ENCODE assay signal across 8 cellular contexts in the genomic region with DNA sequence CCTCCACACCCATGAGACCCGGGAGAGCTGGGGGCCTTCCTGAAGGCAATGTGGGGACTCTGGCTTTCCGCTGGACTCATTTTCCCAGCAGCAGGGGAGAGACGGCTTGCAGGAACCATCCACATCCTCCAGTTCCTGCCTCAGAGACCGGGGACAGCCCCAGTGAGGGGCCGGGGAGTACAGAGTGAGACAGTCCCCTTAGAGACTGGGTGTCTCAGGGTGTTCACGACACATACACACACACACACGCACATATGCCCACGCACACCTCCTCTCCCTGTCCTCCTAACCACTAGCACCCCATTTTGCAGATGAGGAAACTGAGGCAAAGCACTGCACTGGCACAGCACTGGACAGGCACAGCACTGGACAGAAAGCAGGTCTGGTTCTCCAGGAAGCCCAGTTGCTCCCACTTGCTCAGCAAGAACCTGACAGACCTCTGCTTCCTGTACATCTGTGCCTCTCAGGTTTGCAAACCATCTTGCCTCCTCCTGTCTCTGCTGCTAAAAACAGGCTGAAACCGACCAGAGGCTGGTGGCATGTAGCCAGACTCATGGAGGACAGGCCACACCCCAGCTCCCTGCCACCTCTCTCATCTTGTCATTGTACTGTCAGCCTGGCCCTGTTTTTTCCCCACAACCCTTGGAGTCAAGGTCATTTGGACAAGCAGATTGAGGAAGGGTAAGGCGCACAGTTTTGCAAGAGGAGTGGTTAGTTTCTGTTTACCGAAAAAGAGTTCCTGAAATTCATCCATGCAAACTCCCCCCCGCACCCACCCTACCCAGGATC. TPM values are rescaled to one million over a fixed set of nuclear protein-coding genes. Genes with fewer than 3 reads are reported as not detected.
DNase-seq lines count a peak whose midpoint lies in the region; ATAC-seq, FAIRE-seq and TF ChIP-seq lines count a peak whose summit lies in the region.

No MANE protein-coding gene starts in this region.

- H3K4me1 ChIP-seq in CD8-positive, alpha-beta T cell (ENCODE audit: insufficient read depth, low read length), result peaks cover 93% of the 10 kb centered on the region
- peaks cover 43% of the 10 kb centered on the region for H3K4me1 ChIP-seq in mucosa of stomach (ENCODE audit: control insufficient read depth, insufficient read depth, low read length)

- H3K9me3 Mint-ChIP-seq in CD8-positive, alpha-beta T cell, result no peaks in the 10 kb centered on the region
- H3K9me3 Mint-ChIP-seq in T-helper 1 cell treated with Interleukin-12 subunit alpha and Interleukin-12 subunit beta and Interleukin-4 antibody, amounts not matched to agents 30 μg/mL and 1 μg/mL, for 36 hours, result no peaks in the 10 kb centered on the region

- peak overlapping the region; percentile 38 for H3K9ac ChIP-seq in mucosa of stomach (ENCODE audit: low read length)

- peaks cover 85% of the 10 kb centered on the region for H3K4me1 Mint-ChIP-seq in CD8-positive, alpha-beta T cell (ENCODE audit: low read depth)
- peaks cover 53% of the 10 kb centered on the region for H3K4me1 Mint-ChIP-seq in T-helper 1 cell treated with Interleukin-12 subunit alpha and Interleukin-12 subunit beta and Interleukin-4 antibody, amounts not matched to agents 30 μg/mL and 1 μg/mL, for 36 hours (ENCODE audit: low read depth)

- H3K4me3 Mint-ChIP-seq in CD8-positive, alpha-beta T cell, result peak overlapping the region; percentile 58
- peak overlapping the region; percentile 43 for H3K4me3 Mint-ChIP-seq in T-helper 1 cell treated with Interleukin-12 subunit alpha and Interleukin-12 subunit beta and Interleukin-4 antibody, amounts not matched to agents 30 μg/mL and 1 μg/mL, for 36 hours

- H3K27ac ChIP-seq in CD8-positive, alpha-beta T cell (ENCODE audit: low read depth, low read length), result peak overlapping the region; percentile 75

- H3K27ac Mint-ChIP-seq in CD8-positive, alpha-beta T cell, result peak overlapping the region; percentile 98
- H3K27ac Mint-ChIP-seq in T-helper 1 cell treated with Interleukin-12 subunit alpha and Interleukin-12 subunit beta and Interleukin-4 antibody, amounts not matched to agents 30 μg/mL and 1 μg/mL, for 36 hours, result peak overlapping the region; percentile 92

- H3K36me3 Mint-ChIP-seq in CD8-positive, alpha-beta T cell, result no peaks in the 10 kb centered on the region
- H3K36me3 Mint-ChIP-seq in T-helper 1 cell treated with Interleukin-12 subunit alpha and Interleukin-12 subunit beta and Interleukin-4 antibody, amounts not matched to agents 30 μg/mL and 1 μg/mL, for 36 hours (ENCODE audit: low read depth), result no peaks in the 10 kb centered on the region

- H3K4me3 ChIP-seq in CD8-positive, alpha-beta T cell (ENCODE audit: low read depth, low read length), result peak overlapping the region; percentile 18
- H3K4me3 ChIP-seq in cardiac fibroblast (replicated peaks in 1 of 2; ENCODE audit: low read depth in 2 of 2, low read length in 2 of 2) (no peak overlapping the region), mucosa of stomach (ENCODE audit: low read length) (no peak overlapping the region)

- TF ChIP-seq CTCF in CD8-positive, alpha-beta T cell (IDR thresholded peaks at IDR 0.05), result no peak
- TF ChIP-seq CTCF in cardiac fibroblast (IDR thresholded peaks at IDR 0.05; ENCODE audit: low read depth, low read length), result no peak

- CTCF ChIA-PET in CD8-positive, alpha-beta T cell (lab: Charles Lee), result interaction anchor here (1.2 to 11.3 kb wide), 10 partner anchors 13 to 42 kb away, joined by 3 to 207 read pairs (median 19); a partner anchor contains a TSS

- H3K36me3 ChIP-seq in CD8-positive, alpha-beta T cell (ENCODE audit: insufficient read depth, low read length), result no peaks in the 10 kb centered on the region
- no peaks in the 10 kb centered on the region for H3K36me3 ChIP-seq in mucosa of stomach (ENCODE audit: control insufficient read depth, insufficient read depth, low read length)

- ATAC-seq in CD8-positive, alpha-beta T cell, result peak; percentile 69
- ATAC-seq in GM19452 (IDR thresholded peaks at IDR 0.05; ENCODE audit: unreplicated experiment) (peak; percentile 50), HG03565 (IDR thresholded peaks at IDR 0.05; ENCODE audit: unreplicated experiment) (peak; percentile 36)

- FAIRE-seq in urothelium cell line (lab: Jason Lieb, UNC), result peak; percentile 63

- POLR2A ChIA-PET in CD8-positive, alpha-beta T cell (lab: Charles Lee), result interaction anchor here (0.6 to 10.0 kb wide), 14 partner anchors 9 to 49 kb away, joined by 3 to 162 read pairs (median 6); a partner anchor contains a TSS

- H3K27me3 ChIP-seq in CD8-positive, alpha-beta T cell (ENCODE audit: insufficient read depth, low read length), result no peaks in the 10 kb centered on the region
- H3K27me3 ChIP-seq in mucosa of stomach (ENCODE audit: control insufficient read depth, insufficient read depth, low read length), result no peaks in the 10 kb centered on the region

- H3K27me3 Mint-ChIP-seq in CD8-positive, alpha-beta T cell (ENCODE audit: low read depth), result no peaks in the 10 kb centered on the region
- no peaks in the 10 kb centered on the region for H3K27me3 Mint-ChIP-seq in T-helper 1 cell treated with Interleukin-12 subunit alpha and Interleukin-12 subunit beta and Interleukin-4 antibody, amounts not matched to agents 30 μg/mL and 1 μg/mL, for 36 hours (ENCODE audit: low read depth)

- intact Hi-C loops in CD8-positive, alpha-beta T cell (cut with DNase I, micrococcal nuclease), result loop anchor here (1.0 to 2.0 kb wide), 5 partner anchors 9 to 46 kb away; a partner anchor contains a TSS

- H3K9me3 ChIP-seq in CD8-positive, alpha-beta T cell (ENCODE audit: low read length), result no peaks in the 10 kb centered on the region
- no peaks in the 10 kb centered on the region for H3K9me3 ChIP-seq in mucosa of stomach (ENCODE audit: control insufficient read depth, low read length)

- DNase-seq in CD8-positive, alpha-beta T cell, result peak; percentile 58 to 89 (median 71)
- DNase-seq in cardiac fibroblast (ENCODE audit: low read depth in 2 of 2), result peak; percentile 12 to 47
- peak; percentile 41 for DNase-seq in urothelium cell line (ENCODE audit: low spot score)
- DNase-seq in retina, result no peak

RNA-seq across cellular contexts. Expression of a gene that starts 8.0 kb away (rescaled TPM):
- total RNA-seq in CD8-positive, alpha-beta T cell, result under 1 TPM; 0.14 to 0.33 TPM

RNA-seq across cellular contexts. Expression of a gene that starts 45.7 kb away (rescaled TPM):
- 10 to 100 TPM; 57.3 to 61.7 TPM for total RNA-seq in CD8-positive, alpha-beta T cell
